Comparison of ENCODE assay signal across 20 cellular contexts in the genomic region with DNA sequence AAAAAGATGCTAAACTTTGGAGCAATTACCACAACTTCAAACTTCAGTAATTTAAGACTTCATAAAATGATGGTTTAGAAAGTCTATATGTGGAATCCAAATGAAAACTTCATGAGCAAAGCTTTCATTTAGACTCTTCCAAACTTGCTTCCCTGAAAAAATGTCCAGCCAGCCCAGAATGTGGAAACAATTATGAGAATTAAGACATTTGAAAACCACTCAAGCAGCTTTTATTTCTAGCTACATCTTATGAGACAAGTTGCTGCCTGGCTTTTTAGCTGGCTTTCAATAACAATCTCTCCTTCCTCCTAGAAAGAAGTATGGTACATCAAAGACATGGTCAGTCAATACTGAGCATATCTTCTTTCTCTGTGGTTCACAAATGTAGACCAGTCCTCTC. TPM values are rescaled to one million over a fixed set of nuclear protein-coding genes. Genes with fewer than 3 reads are reported as not detected.
DNase-seq lines count a peak whose midpoint lies in the region; ATAC-seq, FAIRE-seq and TF ChIP-seq lines count a peak whose summit lies in the region.
"Had no signal": no experiment of that assay in that cellular context is flagged by ENCODE, and none has a peak within 500 bp of the region (broad histone marks: within the 10 kb centered on the region; RNA-seq: fewer than 3 reads in every experiment).

No MANE protein-coding gene starts in this region.

- POLR2A ChIA-PET in activated CD4-positive, alpha-beta T cell treated with anti-CD3 and anti-CD28 coated beads for 36 hours (lab: Charles Lee) = no interaction called here

- H3K9me3 ChIP-seq in WERI-Rb-1 (ENCODE audit: severe bottlenecking) = no peaks in the 10 kb centered on the region
- H3K9me3 ChIP-seq: A549, Caco-2 had no signal

- peak; percentile 29 for FAIRE-seq in endometrium (lab: Jason Lieb, UNC)
- FAIRE-seq: A549, D721Med, G401.6, GM12892, GM18507 had no signal

- H3K27me3 Mint-ChIP-seq in activated CD4-positive, alpha-beta T cell treated with anti-CD3 and anti-CD28 coated beads for 36 hours = peaks cover 11% of the 10 kb centered on the region
- H3K27me3 Mint-ChIP-seq: CD4-positive, alpha-beta T cell had no signal

- CTCF ChIA-PET in activated CD4-positive, alpha-beta T cell treated with anti-CD3 and anti-CD28 coated beads for 36 hours (lab: Charles Lee) = interaction anchor here (1.2 to 2.0 kb wide), 2 partner anchors 8 to 14 kb away, joined by 3 to 7 read pairs; no protein-coding TSS in a partner anchor

- intact Hi-C loops in activated CD4-positive, alpha-beta T cell treated with anti-CD3 and anti-CD28 coated beads for 36 hours (cut with DNase I, micrococcal nuclease) = no loop called here

- no peak overlapping the region for H3K27ac ChIP-seq in WERI-Rb-1
- H3K27ac ChIP-seq: A549, HL-60 had no signal

- H3K4me1 Mint-ChIP-seq in activated CD4-positive, alpha-beta T cell treated with anti-CD3 and anti-CD28 coated beads for 36 hours = no peaks in the 10 kb centered on the region

- no peak for ATAC-seq in activated CD4-positive, alpha-beta T cell treated with anti-CD3 and anti-CD28 coated beads for 36 hours
- no peak for ATAC-seq in GM19351 (IDR thresholded peaks at IDR 0.05; ENCODE audit: unreplicated experiment)
- ATAC-seq: A549, HCT116 had no signal

- DNase-seq in AG08395 (ENCODE audit: low spot score) (peak; percentile 24), AG10803 (ENCODE audit: low read depth) (peak; percentile 61), fibroblast of villous mesenchyme (ENCODE audit: low read depth) (peak; percentile 37), WERI-Rb-1 (no peak)
- no peak for DNase-seq in activated CD4-positive, alpha-beta T cell treated with anti-CD3 and anti-CD28 coated beads for 36 hours
- DNase-seq: AML-193; Caco-2; CD4-positive, alpha-beta T cell; GOT3; H7; HFFc6 had no signal

- no peaks in the 10 kb centered on the region for H3K9me3 Mint-ChIP-seq in activated CD4-positive, alpha-beta T cell treated with anti-CD3 and anti-CD28 coated beads for 36 hours (ENCODE audit: low read depth)
- H3K9me3 Mint-ChIP-seq: CD4-positive, alpha-beta T cell; HFFc6 had no signal

- TF ChIP-seq CTCF in AG10803 (conservative IDR thresholded peaks at IDR 0.05; ENCODE audit: low read length) (no peak), fibroblast of villous mesenchyme (IDR thresholded peaks at IDR 0.05; ENCODE audit: insufficient read depth, low read depth, low read length) (no peak), WERI-Rb-1 (IDR thresholded peaks at IDR 0.05; ENCODE audit: low read depth, low read length) (no peak)

- H3K4me3 ChIP-seq in AG10803 (ENCODE audit: low read length) (no peak overlapping the region), fibroblast of villous mesenchyme (ENCODE audit: low read depth, low read length) (no peak overlapping the region), WERI-Rb-1 (ENCODE audit: low read depth, low read length) (no peak overlapping the region)
- H3K4me3 ChIP-seq: A549 had no signal

- no peak overlapping the region for H3K4me3 Mint-ChIP-seq in activated CD4-positive, alpha-beta T cell treated with anti-CD3 and anti-CD28 coated beads for 36 hours
- H3K4me3 Mint-ChIP-seq: CD4-positive, alpha-beta T cell; HFFc6 had no signal

- H3K27me3 ChIP-seq in WERI-Rb-1 (ENCODE audit: insufficient read depth, low read depth, severe bottlenecking) = no peaks in the 10 kb centered on the region

- H3K36me3 Mint-ChIP-seq in activated CD4-positive, alpha-beta T cell treated with anti-CD3 and anti-CD28 coated beads for 36 hours (ENCODE audit: low read depth) = no peaks in the 10 kb centered on the region

- H3K36me3 ChIP-seq in WERI-Rb-1 = no peaks in the 10 kb centered on the region

- no peak overlapping the region for H3K27ac Mint-ChIP-seq in activated CD4-positive, alpha-beta T cell treated with anti-CD3 and anti-CD28 coated beads for 36 hours
- H3K27ac Mint-ChIP-seq: CD4-positive, alpha-beta T cell; HFFc6 had no signal

RNA-seq across cellular contexts. Expression of a gene that starts 21.8 kb away (rescaled TPM):
- 1.9 and 2.6 TPM in 2 replicates for total RNA-seq in fibroblast of villous mesenchyme
- under 1 TPM; 0.21 to 0.23 TPM for total RNA-seq in activated CD4-positive, alpha-beta T cell treated with anti-CD3 and anti-CD28 coated beads for 36 hours
- total RNA-seq: Caco-2 had no signal

Comparison
In these comparisons a context has a peak if more than half of its experiments do, and no peak if none do; other contexts are left out.
1. DNase-seq: peak in AG08395 (single experiment), AG10803 (single experiment) and fibroblast of villous mesenchyme (single experiment); none in activated CD4-positive, alpha-beta T cell treated with anti-CD3 and anti-CD28 coated beads for 36 hours (single experiment) and WERI-Rb-1 (single experiment).